In the genomic region with DNA sequence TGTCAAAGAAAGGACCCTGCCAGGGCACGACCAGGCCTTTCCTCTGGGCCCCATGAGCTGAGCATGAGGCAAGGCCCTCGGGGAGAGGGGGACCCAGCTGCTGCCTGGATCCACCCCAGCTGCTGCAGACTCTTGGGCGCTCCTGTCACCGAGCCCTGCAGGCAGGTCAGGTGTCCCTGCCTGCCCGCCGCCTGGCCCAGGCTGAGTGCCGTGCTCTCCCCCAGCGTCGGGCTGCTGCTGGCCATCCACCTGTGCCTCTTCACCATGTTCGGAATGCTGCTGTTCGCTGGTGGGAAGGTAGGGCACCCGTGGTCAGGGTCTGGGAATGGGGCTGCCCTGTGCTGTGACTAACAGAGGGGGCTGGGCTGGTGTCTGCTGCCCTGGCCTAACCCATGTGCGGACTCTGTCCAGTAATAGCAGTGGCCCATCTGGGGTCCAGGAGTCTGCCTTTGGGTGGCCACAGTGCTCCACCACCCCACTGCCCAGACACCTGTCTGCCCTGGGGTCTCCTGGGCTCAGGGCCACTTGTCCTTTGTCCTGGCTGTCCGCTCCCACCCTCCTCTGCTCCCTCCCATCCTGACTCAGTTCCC, we compare ENCODE assay signal across 34 cellular contexts. TPM values are rescaled to one million over a fixed set of nuclear protein-coding genes. Genes with fewer than 3 reads are reported as not detected.
"Had no signal": no experiment of that assay in that cellular context is flagged by ENCODE, and none has a peak within 500 bp of the region (broad histone marks: within the 10 kb centered on the region; RNA-seq: fewer than 3 reads in every experiment).

No MANE protein-coding gene starts in this region.

- DNase-seq: activated CD4-positive, alpha-beta memory T cell treated with anti-CD3 and anti-CD28 coated beads for 36 hours; activated CD4-positive, alpha-beta T cell treated with anti-CD3 and anti-CD28 coated beads for 36 hours; activated CD4-positive, alpha-beta T cell treated with anti-CD3 and anti-CD28 coated beads, Interleukin-2, amount 10 ng/mL, durations not matched to agents 24 days and 14 days; activated CD4-positive, CD25-positive, alpha-beta regulatory T cell; activated CD4-positive, CD25-positive, alpha-beta regulatory T cell treated with anti-CD3 and anti-CD28 coated beads, Interleukin-2, amount 50 U/mL, for 72 hours; activated CD8-positive, alpha-beta memory T cell treated with anti-CD3 and anti-CD28 coated beads, Interleukin-2, amount 10 ng/mL, durations not matched to agents 7 days and 5 days; activated CD8-positive, alpha-beta memory T cell treated with anti-CD3 and anti-CD28 coated beads, Interleukin-2, amount 50 U/mL, for 4 hours; activated CD8-positive, alpha-beta T cell treated with anti-CD3 and anti-CD28 coated beads, Interleukin-2, amount 10 ng/mL, durations not matched to agents 7 days and 5 days; activated effector memory CD4-positive, alpha-beta T cell treated with anti-CD3 and anti-CD28 coated beads, Interleukin-2, amount 50 U/mL, for 16 hours; activated naive CD4-positive, alpha-beta T cell treated with anti-CD3 and anti-CD28 coated beads for 36 hours; activated naive CD8-positive, alpha-beta T cell treated with anti-CD3 and anti-CD28 coated beads for 36 hours; activated naive CD8-positive, alpha-beta T cell treated with anti-CD3 and anti-CD28 coated beads, Interleukin-2, amount 50 U/mL, for 24 hours; activated T-cell treated with anti-CD3 and anti-CD28 coated beads, Interleukin-2, amount 50 U/mL, for 1 hour; activated T-cell treated with anti-CD3 and anti-CD28 coated beads, Interleukin-2, amount 50 U/mL, for 48 hours; adrenal gland; amygdala; aorta; body of pancreas; caudate nucleus; cortex of kidney; dermis blood vessel endothelial cell; effector CD4-positive, alpha-beta T cell; effector memory CD8-positive, alpha-beta T cell; erythroblast; esophagus squamous epithelium; foreskin melanocyte; T-helper 1 cell; T-helper 17 cell; T1000 had no signal

- H3K9me3 Mint-ChIP-seq: activated CD4-positive, alpha-beta memory T cell treated with anti-CD3 and anti-CD28 coated beads for 36 hours; activated CD4-positive, alpha-beta T cell treated with anti-CD3 and anti-CD28 coated beads, Interleukin-2, amount 10 ng/mL, durations not matched to agents 24 days and 14 days; activated naive CD4-positive, alpha-beta T cell treated with anti-CD3 and anti-CD28 coated beads for 36 hours; activated naive CD4-positive, alpha-beta T cell treated with anti-CD3 and anti-CD28 coated beads, Interleukin-2, amount 50 U/mL, for 24 hours; activated naive CD8-positive, alpha-beta T cell treated with anti-CD3 and anti-CD28 coated beads for 36 hours; activated naive CD8-positive, alpha-beta T cell treated with anti-CD3 and anti-CD28 coated beads, Interleukin-2, amount 50 U/mL, for 24 hours; activated T-helper 1 cell treated with anti-CD3 and anti-CD28 coated beads, Interleukin-12 subunit alpha, Interleukin-12 subunit beta, Interleukin-2, Interleukin-4 antibody, amounts not matched to agents 30 ng/mL and 10 ng/mL and 1 ng/mL, durations not matched to agents 14 hours and 24 hours and 36 hours; activated T-helper 2 cell treated with anti-CD3 and anti-CD28 coated beads, Interferon-gamma antibody, Interleukin-2, Interleukin-4, amounts not matched to agents 10 μg/mL and 5 μg/mL and 100 μg/mL, durations not matched to agents 14 hours and 24 hours and 36 hours; effector memory CD8-positive, alpha-beta T cell; T-helper 2 cell treated with Interferon-gamma antibody and Interleukin-4, amounts not matched to agents 5 μg/mL and 100 μg/mL, for 36 hours had no signal

- H3K27me3 Mint-ChIP-seq: activated CD4-positive, alpha-beta memory T cell treated with anti-CD3 and anti-CD28 coated beads for 36 hours; activated CD4-positive, alpha-beta T cell treated with anti-CD3 and anti-CD28 coated beads for 36 hours; activated CD4-positive, alpha-beta T cell treated with anti-CD3 and anti-CD28 coated beads, Interleukin-2, amount 10 ng/mL, durations not matched to agents 24 days and 14 days; activated CD8-positive, alpha-beta memory T cell treated with anti-CD3 and anti-CD28 coated beads, Interleukin-2, amount 10 ng/mL, durations not matched to agents 7 days and 5 days; activated naive CD4-positive, alpha-beta T cell treated with anti-CD3 and anti-CD28 coated beads, Interleukin-2, amount 50 U/mL, for 24 hours; activated naive CD8-positive, alpha-beta T cell treated with anti-CD3 and anti-CD28 coated beads for 36 hours; activated naive CD8-positive, alpha-beta T cell treated with anti-CD3 and anti-CD28 coated beads, Interleukin-2, amount 50 U/mL, for 24 hours; effector memory CD8-positive, alpha-beta T cell; T-helper 17 cell had no signal

- ATAC-seq: activated CD4-positive, alpha-beta T cell treated with anti-CD3 and anti-CD28 coated beads for 36 hours; activated CD8-positive, alpha-beta memory T cell treated with anti-CD3 and anti-CD28 coated beads, Interleukin-2, amount 10 ng/mL, durations not matched to agents 7 days and 5 days; activated CD8-positive, alpha-beta T cell treated with anti-CD3 and anti-CD28 coated beads, Interleukin-2, amount 10 ng/mL, durations not matched to agents 7 days and 5 days; activated naive CD8-positive, alpha-beta T cell treated with anti-CD3 and anti-CD28 coated beads, Interleukin-2, amount 50 U/mL, for 24 hours; body of pancreas; effector memory CD8-positive, alpha-beta T cell; T-helper 17 cell had no signal

- H3K27ac Mint-ChIP-seq: activated CD4-positive, alpha-beta memory T cell treated with anti-CD3 and anti-CD28 coated beads for 36 hours; activated CD4-positive, alpha-beta T cell treated with anti-CD3 and anti-CD28 coated beads for 36 hours; activated CD4-positive, alpha-beta T cell treated with anti-CD3 and anti-CD28 coated beads, Interleukin-2, amount 10 ng/mL, durations not matched to agents 24 days and 14 days; activated CD8-positive, alpha-beta memory T cell treated with anti-CD3 and anti-CD28 coated beads, Interleukin-2, amount 10 ng/mL, durations not matched to agents 7 days and 5 days; activated CD8-positive, alpha-beta T cell treated with anti-CD3 and anti-CD28 coated beads, Interleukin-2, amount 10 ng/mL, durations not matched to agents 7 days and 5 days; activated naive CD4-positive, alpha-beta T cell treated with anti-CD3 and anti-CD28 coated beads for 36 hours; activated naive CD4-positive, alpha-beta T cell treated with anti-CD3 and anti-CD28 coated beads, Interleukin-2, amount 50 U/mL, for 24 hours; activated naive CD8-positive, alpha-beta T cell treated with anti-CD3 and anti-CD28 coated beads for 36 hours; activated naive CD8-positive, alpha-beta T cell treated with anti-CD3 and anti-CD28 coated beads, Interleukin-2, amount 50 U/mL, for 24 hours; activated T-helper 1 cell treated with anti-CD3 and anti-CD28 coated beads, Interleukin-12 subunit alpha, Interleukin-12 subunit beta, Interleukin-2, Interleukin-4 antibody, amounts not matched to agents 30 ng/mL and 10 ng/mL and 1 ng/mL, durations not matched to agents 14 hours and 24 hours and 36 hours; activated T-helper 2 cell treated with anti-CD3 and anti-CD28 coated beads, Interferon-gamma antibody, Interleukin-2, Interleukin-4, amounts not matched to agents 10 μg/mL and 5 μg/mL and 100 μg/mL, durations not matched to agents 14 hours and 24 hours and 36 hours; effector memory CD8-positive, alpha-beta T cell; T-helper 17 cell; T-helper 2 cell treated with Interferon-gamma antibody and Interleukin-4, amounts not matched to agents 5 μg/mL and 100 μg/mL, for 36 hours had no signal

- H3K36me3 Mint-ChIP-seq: activated CD4-positive, alpha-beta memory T cell treated with anti-CD3 and anti-CD28 coated beads for 36 hours; activated CD8-positive, alpha-beta memory T cell treated with anti-CD3 and anti-CD28 coated beads, Interleukin-2, amount 10 ng/mL, durations not matched to agents 7 days and 5 days; activated naive CD4-positive, alpha-beta T cell treated with anti-CD3 and anti-CD28 coated beads, Interleukin-2, amount 50 U/mL, for 24 hours; activated naive CD8-positive, alpha-beta T cell treated with anti-CD3 and anti-CD28 coated beads for 36 hours had no signal

- H3K4me3 Mint-ChIP-seq: activated CD4-positive, alpha-beta memory T cell treated with anti-CD3 and anti-CD28 coated beads for 36 hours; activated CD4-positive, alpha-beta T cell treated with anti-CD3 and anti-CD28 coated beads for 36 hours; activated CD4-positive, alpha-beta T cell treated with anti-CD3 and anti-CD28 coated beads, Interleukin-2, amount 10 ng/mL, durations not matched to agents 24 days and 14 days; activated CD8-positive, alpha-beta memory T cell treated with anti-CD3 and anti-CD28 coated beads, Interleukin-2, amount 10 ng/mL, durations not matched to agents 7 days and 5 days; activated CD8-positive, alpha-beta T cell treated with anti-CD3 and anti-CD28 coated beads, Interleukin-2, amount 10 ng/mL, durations not matched to agents 7 days and 5 days; activated naive CD4-positive, alpha-beta T cell treated with anti-CD3 and anti-CD28 coated beads for 36 hours; activated naive CD4-positive, alpha-beta T cell treated with anti-CD3 and anti-CD28 coated beads, Interleukin-2, amount 50 U/mL, for 24 hours; activated naive CD8-positive, alpha-beta T cell treated with anti-CD3 and anti-CD28 coated beads for 36 hours; activated naive CD8-positive, alpha-beta T cell treated with anti-CD3 and anti-CD28 coated beads, Interleukin-2, amount 50 U/mL, for 24 hours; effector memory CD8-positive, alpha-beta T cell; T-helper 17 cell; T-helper 2 cell treated with Interferon-gamma antibody and Interleukin-4, amounts not matched to agents 5 μg/mL and 100 μg/mL, for 36 hours had no signal

- H3K4me1 Mint-ChIP-seq: activated CD4-positive, alpha-beta T cell treated with anti-CD3 and anti-CD28 coated beads for 36 hours; activated CD8-positive, alpha-beta memory T cell treated with anti-CD3 and anti-CD28 coated beads, Interleukin-2, amount 10 ng/mL, durations not matched to agents 7 days and 5 days; activated naive CD4-positive, alpha-beta T cell treated with anti-CD3 and anti-CD28 coated beads, Interleukin-2, amount 50 U/mL, for 24 hours; activated naive CD8-positive, alpha-beta T cell treated with anti-CD3 and anti-CD28 coated beads for 36 hours; activated naive CD8-positive, alpha-beta T cell treated with anti-CD3 and anti-CD28 coated beads, Interleukin-2, amount 50 U/mL, for 24 hours had no signal

RNA-seq across cellular contexts. Expression of a gene that starts 50.7 kb away (rescaled TPM):
- total RNA-seq: activated CD4-positive, alpha-beta memory T cell treated with anti-CD3 and anti-CD28 coated beads for 36 hours; activated CD4-positive, alpha-beta T cell treated with anti-CD3 and anti-CD28 coated beads for 36 hours; activated CD4-positive, alpha-beta T cell treated with anti-CD3 and anti-CD28 coated beads, Interleukin-2, amount 10 ng/mL, durations not matched to agents 24 days and 14 days; activated CD8-positive, alpha-beta memory T cell treated with anti-CD3 and anti-CD28 coated beads for 36 hours; activated CD8-positive, alpha-beta memory T cell treated with anti-CD3 and anti-CD28 coated beads, Interleukin-2, amount 10 ng/mL, durations not matched to agents 7 days and 5 days; activated CD8-positive, alpha-beta T cell treated with anti-CD3 and anti-CD28 coated beads, Interleukin-2, amount 10 ng/mL, durations not matched to agents 7 days and 5 days; activated naive CD4-positive, alpha-beta T cell treated with anti-CD3 and anti-CD28 coated beads for 36 hours; activated naive CD8-positive, alpha-beta T cell treated with anti-CD3 and anti-CD28 coated beads for 36 hours; activated T-helper 1 cell treated with anti-CD3 and anti-CD28 coated beads, Interleukin-12 subunit alpha, Interleukin-12 subunit beta, Interleukin-2, Interleukin-4 antibody, amounts not matched to agents 30 ng/mL and 10 ng/mL and 1 ng/mL, durations not matched to agents 14 hours and 24 hours and 36 hours; activated T-helper 2 cell treated with anti-CD3 and anti-CD28 coated beads, Interferon-gamma antibody, Interleukin-2, Interleukin-4, amounts not matched to agents 10 μg/mL and 5 μg/mL and 100 μg/mL, durations not matched to agents 14 hours and 24 hours and 36 hours; T-helper 17 cell had no signal
